17 cellular contexts compared by ENCODE assay signal in the genomic region with DNA sequence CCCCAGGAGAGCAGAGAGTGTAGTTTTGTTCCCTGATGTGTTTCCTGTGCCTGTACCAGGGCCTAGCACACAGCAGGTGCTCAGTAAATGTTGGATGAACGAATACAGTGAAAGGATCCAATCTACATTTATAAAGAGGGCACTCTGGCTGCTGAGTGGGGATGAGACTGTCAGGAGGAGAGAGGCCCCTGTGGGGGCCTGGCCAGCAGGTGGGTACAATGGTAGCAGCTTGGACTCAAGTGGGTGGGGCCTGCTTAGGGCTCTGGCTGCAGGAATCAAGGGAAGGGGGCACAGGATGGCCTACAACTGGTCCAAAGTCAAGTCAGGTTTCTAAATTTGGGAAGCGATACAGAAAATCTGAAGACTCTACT.
A peak's percentile ranks its signal among the peaks of the same experiment; 100 is the strongest.
DNase-seq lines count a peak whose midpoint lies in the region; ATAC-seq and TF ChIP-seq lines count a peak whose summit lies in the region.
"Had no signal": no experiment of that assay in that cellular context is flagged by ENCODE, and none has a peak within 500 bp of the region (broad histone marks: within the 10 kb centered on the region; RNA-seq: fewer than 3 reads in every experiment).

No MANE protein-coding gene starts in this region.

- peaks cover under 1% of the 10 kb centered on the region for H3K27me3 Mint-ChIP-seq in activated CD4-positive, alpha-beta T cell treated with anti-CD3 and anti-CD28 coated beads, Interleukin-2, amount 10 ng/mL, durations not matched to agents 7 days and 5 days
- no peaks in the 10 kb centered on the region for H3K27me3 Mint-ChIP-seq in activated CD4-positive, alpha-beta T cell treated with anti-CD3 and anti-CD28 coated beads for 36 hours
- H3K27me3 Mint-ChIP-seq in H9 (ENCODE audit: low read depth): peaks cover 20% of the 10 kb centered on the region
- H3K27me3 Mint-ChIP-seq in effector memory CD8-positive, alpha-beta T cell: no peaks in the 10 kb centered on the region
- H3K27me3 Mint-ChIP-seq in neural progenitor cell (ENCODE audit: insufficient read depth, low read depth): peaks cover 15% of the 10 kb centered on the region

- CTCF ChIA-PET in activated CD4-positive, alpha-beta T cell treated with anti-CD3 and anti-CD28 coated beads, Interleukin-2, amount 10 ng/mL, durations not matched to agents 7 days and 5 days (lab: Charles Lee): no interaction called here
- CTCF ChIA-PET in activated CD4-positive, alpha-beta T cell treated with anti-CD3 and anti-CD28 coated beads for 36 hours (lab: Charles Lee): no interaction called here

- H3K27ac Mint-ChIP-seq in activated CD4-positive, alpha-beta T cell treated with anti-CD3 and anti-CD28 coated beads, Interleukin-2, amount 10 ng/mL, durations not matched to agents 7 days and 5 days: no peak overlapping the region
- H3K27ac Mint-ChIP-seq in activated CD4-positive, alpha-beta T cell treated with anti-CD3 and anti-CD28 coated beads for 36 hours: no peak overlapping the region
- H3K27ac Mint-ChIP-seq in H9 (peak overlapping the region; percentile 42 to 87 (median 58); a peak in 6 of 7 replicates), neural progenitor cell (peak overlapping the region; percentile 70)
- no peak overlapping the region for H3K27ac Mint-ChIP-seq in effector memory CD8-positive, alpha-beta T cell

- H3K4me3 ChIP-seq in neural progenitor cell: no peak overlapping the region
- no peak overlapping the region for H3K4me3 ChIP-seq in left lung
- H3K4me3 ChIP-seq: ascending aorta, heart left ventricle, testis had no signal

- no peak overlapping the region for H2BK12ac ChIP-seq in H9 (ENCODE audit: insufficient read length, low read depth, low read length)

- H2AK5ac ChIP-seq in H9 (ENCODE audit: insufficient read length, low read length): no peak overlapping the region

- H3K23me2 ChIP-seq in H9 (ENCODE audit: insufficient read length, low read depth, low read length, poor library complexity, severe bottlenecking): peaks cover 9% of the 10 kb centered on the region

- POLR2A ChIA-PET in activated CD4-positive, alpha-beta T cell treated with anti-CD3 and anti-CD28 coated beads, Interleukin-2, amount 10 ng/mL, durations not matched to agents 7 days and 5 days (lab: Charles Lee): no interaction called here
- POLR2A ChIA-PET in activated CD4-positive, alpha-beta T cell treated with anti-CD3 and anti-CD28 coated beads for 36 hours (lab: Charles Lee): no interaction called here

- no peaks in the 10 kb centered on the region for H3K36me3 ChIP-seq in neural progenitor cell
- H3K36me3 ChIP-seq in left lung: no peaks in the 10 kb centered on the region
- H3K36me3 ChIP-seq: ascending aorta, heart left ventricle had no signal

- H3K9me3 ChIP-seq in H9 (ENCODE audit: control insufficient read depth, low read depth, low read length) (no peaks in the 10 kb centered on the region), neural progenitor cell (ENCODE audit: low read depth) (no peaks in the 10 kb centered on the region), left lung (no peaks in the 10 kb centered on the region)
- H3K9me3 ChIP-seq: ascending aorta, heart left ventricle, testis had no signal

- H3K27ac ChIP-seq in H9 (ENCODE audit: insufficient read length, low read depth, low read length) (no peak overlapping the region), neural progenitor cell (no peak overlapping the region), left lung (no peak overlapping the region)
- H3K27ac ChIP-seq: ascending aorta, heart left ventricle, testis, VCaP had no signal

- peaks cover 11% of the 10 kb centered on the region; the same call in 1 of the 2 replicates for H3K4me1 ChIP-seq in H9 (ENCODE audit: insufficient read depth, low read length)
- peaks cover 16% of the 10 kb centered on the region for H3K4me1 ChIP-seq in neural progenitor cell
- peaks cover 9 to 29% of the 10 kb centered on the region in 2 donors for H3K4me1 ChIP-seq in left lung

- no peak overlapping the region for H3K4me2 ChIP-seq in H9 (ENCODE audit: insufficient read depth, insufficient read length, low read length)
- H3K4me2 ChIP-seq in neural progenitor cell: no peak overlapping the region

- H3K27me3 ChIP-seq in H9 (ENCODE audit: insufficient read depth, low read length) (no peaks in the 10 kb centered on the region), neural progenitor cell (peaks cover 31% of the 10 kb centered on the region), left lung (no peaks in the 10 kb centered on the region)
- H3K27me3 ChIP-seq: ascending aorta, heart left ventricle, testis had no signal

- H4K20me1 ChIP-seq in H9 (ENCODE audit: control insufficient read depth, insufficient read depth, insufficient read length) (no peaks in the 10 kb centered on the region), neural progenitor cell (ENCODE audit: low read depth) (peaks cover 10% of the 10 kb centered on the region)

- H3K18ac ChIP-seq in H9 (ENCODE audit: insufficient read length, low read depth, low read length): no peak overlapping the region

- H3K79me1 ChIP-seq in H9 (ENCODE audit: insufficient read depth, low read depth, low read length, poor library complexity, severe bottlenecking): no peaks in the 10 kb centered on the region

- no peak overlapping the region for H4K8ac ChIP-seq in H9 (replicated peaks; ENCODE audit: insufficient read length, low read depth, low read length)

- no peak overlapping the region for H4K91ac ChIP-seq in H9 (ENCODE audit: insufficient read length, low read depth, low read length)

- H3K4me3 Mint-ChIP-seq in activated CD4-positive, alpha-beta T cell treated with anti-CD3 and anti-CD28 coated beads, Interleukin-2, amount 10 ng/mL, durations not matched to agents 7 days and 5 days: peak overlapping the region; percentile 9
- no peak overlapping the region for H3K4me3 Mint-ChIP-seq in activated CD4-positive, alpha-beta T cell treated with anti-CD3 and anti-CD28 coated beads for 36 hours
- H3K4me3 Mint-ChIP-seq in H9 (peak overlapping the region in 1 of 2 experiments; percentile 19; a peak in 2 of 5 replicates), neural progenitor cell (peak overlapping the region; percentile 10)
- peak overlapping the region; percentile 7 to 21 for H3K4me3 Mint-ChIP-seq in effector memory CD8-positive, alpha-beta T cell

- ATAC-seq in activated CD4-positive, alpha-beta T cell treated with anti-CD3 and anti-CD28 coated beads for 36 hours: no peak
- ATAC-seq in effector memory CD8-positive, alpha-beta T cell (replicated peaks): no peak
- ATAC-seq in left lung (no peak), HG03571 (IDR thresholded peaks at IDR 0.05; ENCODE audit: unreplicated experiment) (no peak)
- ATAC-seq: heart left ventricle had no signal

- no peak overlapping the region for H4K5ac ChIP-seq in H9 (ENCODE audit: insufficient read length, low read depth, low read length)

- H2AFZ ChIP-seq in H9 (ENCODE audit: low read length) (no peak overlapping the region), neural progenitor cell (replicated peaks) (no peak overlapping the region)

- no peak overlapping the region for H2BK120ac ChIP-seq in H9 (ENCODE audit: low read depth, low read length, poor library complexity, severe bottlenecking)

- H3K4me1 Mint-ChIP-seq in activated CD4-positive, alpha-beta T cell treated with anti-CD3 and anti-CD28 coated beads, Interleukin-2, amount 10 ng/mL, durations not matched to agents 7 days and 5 days: peaks cover 22% of the 10 kb centered on the region
- peaks cover 13% of the 10 kb centered on the region for H3K4me1 Mint-ChIP-seq in activated CD4-positive, alpha-beta T cell treated with anti-CD3 and anti-CD28 coated beads for 36 hours
- H3K4me1 Mint-ChIP-seq in H9 (peaks cover 29 to 37% of the 10 kb centered on the region in 2 experiments), neural progenitor cell (peaks cover 30% of the 10 kb centered on the region)
- peaks cover 13 to 17% of the 10 kb centered on the region in 2 donors for H3K4me1 Mint-ChIP-seq in effector memory CD8-positive, alpha-beta T cell (ENCODE audit: low read depth in 2 of 2)

- no peaks in the 10 kb centered on the region for H3K36me3 Mint-ChIP-seq in activated CD4-positive, alpha-beta T cell treated with anti-CD3 and anti-CD28 coated beads, Interleukin-2, amount 10 ng/mL, durations not matched to agents 7 days and 5 days (ENCODE audit: low read depth)
- no peaks in the 10 kb centered on the region for H3K36me3 Mint-ChIP-seq in activated CD4-positive, alpha-beta T cell treated with anti-CD3 and anti-CD28 coated beads for 36 hours (ENCODE audit: low read depth)
- H3K36me3 Mint-ChIP-seq in H9 (ENCODE audit: insufficient read depth in 1 of 3, low read depth in 3 of 3): peaks cover 0 to 7% (median 3%) of the 10 kb centered on the region in 3 experiments; a peak in 5 of 7 replicates
- H3K36me3 Mint-ChIP-seq in effector memory CD8-positive, alpha-beta T cell (ENCODE audit: insufficient read depth): no peaks in the 10 kb centered on the region
- H3K36me3 Mint-ChIP-seq in neural progenitor cell: no peaks in the 10 kb centered on the region

- no peak overlapping the region for H2BK20ac ChIP-seq in H9 (ENCODE audit: low read depth, low read length, poor library complexity, severe bottlenecking)

- TF ChIP-seq CTCF in H9 (conservative IDR thresholded peaks at IDR 0.05) (no peak), neural progenitor cell (IDR thresholded peaks at IDR 0.05) (no peak), left lung (IDR thresholded peaks at IDR 0.05) (no peak)

- H3K79me2 ChIP-seq in H9 (ENCODE audit: insufficient read depth, low read length): peaks cover 3% of the 10 kb centered on the region; the same call in 1 of the 2 replicates
- peaks cover 12% of the 10 kb centered on the region for H3K79me2 ChIP-seq in neural progenitor cell (ENCODE audit: low read depth)

- no CpG with 5 or more reads among the region's 2 CpGs for WGBS in H9 (ENCODE audit: extremely low coverage, insufficient read length, low lambda C conversion rate)

- no peak overlapping the region for H3K14ac ChIP-seq in H9 (ENCODE audit: insufficient read depth, low read length)

- H3K9me3 Mint-ChIP-seq in activated CD4-positive, alpha-beta T cell treated with anti-CD3 and anti-CD28 coated beads, Interleukin-2, amount 10 ng/mL, durations not matched to agents 7 days and 5 days: peaks cover 2% of the 10 kb centered on the region
- peaks cover 2% of the 10 kb centered on the region for H3K9me3 Mint-ChIP-seq in activated CD4-positive, alpha-beta T cell treated with anti-CD3 and anti-CD28 coated beads for 36 hours (ENCODE audit: low read depth)
- peaks cover 4 to 8% of the 10 kb centered on the region in 2 experiments for H3K9me3 Mint-ChIP-seq in H9
- no peaks in the 10 kb centered on the region for H3K9me3 Mint-ChIP-seq in effector memory CD8-positive, alpha-beta T cell
- H3K9me3 Mint-ChIP-seq in neural progenitor cell: peaks cover 1% of the 10 kb centered on the region

- no peak overlapping the region for H3K56ac ChIP-seq in H9 (ENCODE audit: insufficient read length, low read depth, low read length)

- no peak overlapping the region for H3T11ph ChIP-seq in H9 (ENCODE audit: low read length)

- DNase-seq in activated CD4-positive, alpha-beta T cell treated with anti-CD3 and anti-CD28 coated beads, Interleukin-2, amount 10 ng/mL, durations not matched to agents 7 days and 5 days: no peak
- no peak for DNase-seq in activated CD4-positive, alpha-beta T cell treated with anti-CD3 and anti-CD28 coated beads for 36 hours
- no peak for DNase-seq in H9
- no peak for DNase-seq in effector memory CD8-positive, alpha-beta T cell
- no peak for DNase-seq in neural progenitor cell (ENCODE audit: low spot score)
- DNase-seq in left lung: no peak
- no peak for DNase-seq in cerebellar nuclear complex (lab: John Stamatoyannopoulos, UW)
- DNase-seq: DND-41, heart left ventricle, mammary epithelial cell, NCI-H187, NCI-H510A treated with DMSO at 0.1 percent for 48 hours, Right ventricle myocardium superior, testis had no signal

- H2BK5ac ChIP-seq in H9 (ENCODE audit: insufficient read length, low read length): no peak overlapping the region

- peaks cover 30% of the 10 kb centered on the region for H3F3A ChIP-seq in neural progenitor cell (ENCODE audit: low read depth)

- H3K9ac ChIP-seq in H9 (ENCODE audit: extremely low read depth, insufficient read length, low read length) (no peak overlapping the region), neural progenitor cell (no peak overlapping the region)

- no peak overlapping the region for H3K23ac ChIP-seq in H9 (ENCODE audit: insufficient read length, low read depth, low read length)

- H3K4ac ChIP-seq in H9 (ENCODE audit: low read depth, low read length): no peak overlapping the region

- H2BK15ac ChIP-seq in H9 (ENCODE audit: low read depth, low read length): no peak overlapping the region

- intact Hi-C loops in activated CD4-positive, alpha-beta T cell treated with anti-CD3 and anti-CD28 coated beads for 36 hours (cut with DNase I, micrococcal nuclease): loop anchor here in 1 of 2 experiments (10.0 kb wide), 1 partner anchor 333 kb away; no protein-coding TSS in a partner anchor
- intact Hi-C loops in left lung (cut with DNase I): no loop called here

Comparison
In these comparisons a context has a peak if more than half of its experiments do, and no peak if none do; other contexts are left out.
1. H3K27ac Mint-ChIP-seq: peak in H9 (3 of 3) and neural progenitor cell (single experiment); none in activated CD4-positive, alpha-beta T cell treated with anti-CD3 and anti-CD28 coated beads, Interleukin-2, amount 10 ng/mL, durations not matched to agents 7 days and 5 days (single experiment), activated CD4-positive, alpha-beta T cell treated with anti-CD3 and anti-CD28 coated beads for 36 hours (single experiment) and effector memory CD8-positive, alpha-beta T cell (0 of 2).